In genomic region chr17:82439829-82440365, GRCh38 we compare ENCODE assay signal across 22 cellular contexts. TPM values are rescaled to one million over a fixed set of nuclear protein-coding genes. Genes with fewer than 3 reads are reported as not detected.
DNase-seq lines count a peak whose midpoint lies in the region; ATAC-seq, FAIRE-seq and TF ChIP-seq lines count a peak whose summit lies in the region.
"Had no signal": no experiment of that assay in that cellular context is flagged by ENCODE, and none has a peak within 500 bp of the region (broad histone marks: within the 10 kb centered on the region; RNA-seq: fewer than 3 reads in every experiment).

No MANE protein-coding gene starts in this region.

- H2BK120ac ChIP-seq in H1 (replicated peaks; ENCODE audit: low read depth, low read length): no peak overlapping the region

- WGBS in H1 (ENCODE audit: extremely low coverage in 1 of 2, insufficient coverage in 1 of 2, insufficient read length in 1 of 2, insufficient replicate concordance in 2 of 2, low coverage in 1 of 2, low lambda C conversion rate in 2 of 2, missing lambda C conversion rate in 1 of 2), 2 experiments: 90% methylated on average over 32 of the region's 34 CpGs; no CpG with 5 or more reads in 1 of the 2 experiments

- H3K4me3 ChIP-seq in DND-41 (ENCODE audit: low read depth in 1 of 2, low read length in 2 of 2) (no peak overlapping the region), HL-60 (replicated peaks; ENCODE audit: insufficient read depth, low read length) (no peak overlapping the region), H1 (ENCODE audit: extremely low read depth in 1 of 4, insufficient read depth in 2 of 4, low read depth in 3 of 4, low read length in 4 of 4) (no peak overlapping the region), neutrophil (ENCODE audit: low read depth in 1 of 2, low read length in 1 of 2) (peak overlapping the region; percentile 46 to 54)
- H3K4me3 ChIP-seq: adrenal gland had no signal

- H3K4me1 Mint-ChIP-seq in natural killer cell: peaks cover 7 to 19% of the 10 kb centered on the region in 2 donors

- no peak for FAIRE-seq in H1 (lab: Jason Lieb, UNC)
- FAIRE-seq: bronchial epithelial cell had no signal

- ATAC-seq in DND-41 (ENCODE audit: insufficient read depth, low read depth) (peak; percentile 6; the same call in 1 of the 3 replicates), natural killer cell (no peak), GM21786 (IDR thresholded peaks at IDR 0.05; ENCODE audit: unreplicated experiment) (no peak)
- ATAC-seq: left colon had no signal

- H3K27ac Mint-ChIP-seq in natural killer cell: no peak overlapping the region
- H3K27ac Mint-ChIP-seq: nephron had no signal

- H4K20me1 ChIP-seq in DND-41 (ENCODE audit: insufficient read depth, low read length) (peaks cover 35% of the 10 kb centered on the region), H1 (replicated peaks in 1 of 2; ENCODE audit: control insufficient read depth in 1 of 2, insufficient read depth in 2 of 2, low read length in 2 of 2) (peaks cover 0 to 22% of the 10 kb centered on the region in 2 experiments)

- no peaks in the 10 kb centered on the region for H3K27me3 Mint-ChIP-seq in natural killer cell (ENCODE audit: low read depth in 2 of 2)
- H3K27me3 Mint-ChIP-seq: activated CD4-positive, alpha-beta memory T cell treated with anti-CD3 and anti-CD28 coated beads for 36 hours had no signal

- no peak overlapping the region for H3K27ac ChIP-seq in DND-41 (ENCODE audit: low read length)
- peak overlapping the region; percentile 77 for H3K27ac ChIP-seq in HL-60 (replicated peaks)
- peak overlapping the region; percentile 34; the same call in 1 of the 2 replicates for H3K27ac ChIP-seq in H1 (ENCODE audit: low read depth, low read length)
- peak overlapping the region; percentile 92 for H3K27ac ChIP-seq in neutrophil

- H2AFZ ChIP-seq in DND-41 (ENCODE audit: low read depth, low read length): no peak overlapping the region
- no peak overlapping the region for H2AFZ ChIP-seq in H1 (ENCODE audit: low read length)

- H4K8ac ChIP-seq in H1 (ENCODE audit: extremely low read depth, insufficient read depth, low read length): no peak overlapping the region

- H3K9me3 ChIP-seq in DND-41 (ENCODE audit: insufficient read depth, low read length, severe bottlenecking) (no peaks in the 10 kb centered on the region), H1 (ENCODE audit: insufficient read depth in 2 of 2, low read depth in 1 of 2, low read length in 1 of 2) (no peaks in the 10 kb centered on the region), neutrophil (no peaks in the 10 kb centered on the region)
- H3K9me3 ChIP-seq: adrenal gland had no signal

- no peak overlapping the region for H2AK5ac ChIP-seq in H1 (ENCODE audit: low read depth, low read length)

- H4K91ac ChIP-seq in H1 (replicated peaks; ENCODE audit: insufficient read length, low read length): no peak overlapping the region

- no peak overlapping the region for H2BK12ac ChIP-seq in H1 (ENCODE audit: low read depth, low read length)

- no peak overlapping the region for H2BK20ac ChIP-seq in H1 (ENCODE audit: low read length)

- H3K27me3 ChIP-seq in DND-41 (ENCODE audit: insufficient read depth, low read length, poor library complexity): no peaks in the 10 kb centered on the region
- no peaks in the 10 kb centered on the region for H3K27me3 ChIP-seq in HL-60 (ENCODE audit: insufficient read depth, poor library complexity, severe bottlenecking)
- no peaks in the 10 kb centered on the region for H3K27me3 ChIP-seq in H1 (replicated peaks in 1 of 4; ENCODE audit: control insufficient read depth in 3 of 4, extremely low read depth in 1 of 4, insufficient read depth in 3 of 4, low read length in 3 of 4)
- no peaks in the 10 kb centered on the region for H3K27me3 ChIP-seq in neutrophil
- H3K27me3 ChIP-seq: adrenal gland had no signal

- H3K4ac ChIP-seq in H1 (replicated peaks; ENCODE audit: insufficient read length, low read depth, low read length): no peak overlapping the region

- intact Hi-C loops in natural killer cell (cut with micrococcal nuclease): no loop called here

- no peak overlapping the region for H2BK15ac ChIP-seq in H1 (ENCODE audit: low read length)

- TF ChIP-seq RAD21 in H1 (IDR thresholded peaks at IDR 0.05 in 1 of 2, conservative IDR thresholded peaks at IDR 0.05 in 1 of 2; ENCODE audit: low read depth in 2 of 2, low read length in 2 of 2): no peak

- no peak for TF ChIP-seq EP300 in H1 (IDR thresholded peaks at IDR 0.05; ENCODE audit: borderline replicate concordance in 1 of 2, low read depth in 2 of 2, low read length in 2 of 2)

- H3K56ac ChIP-seq in H1 (replicated peaks; ENCODE audit: insufficient read length, low read depth, low read length): no peak overlapping the region

- H4K5ac ChIP-seq in H1 (ENCODE audit: insufficient read length, low read depth, low read length): no peak overlapping the region

- H3K36me3 ChIP-seq in DND-41 (ENCODE audit: insufficient read depth, low read length) (peaks cover 62% of the 10 kb centered on the region), H1 (ENCODE audit: control insufficient read depth in 2 of 4, insufficient read depth in 4 of 4, low read length in 3 of 4) (peaks cover 0 to 26% (median 9%) of the 10 kb centered on the region in 4 experiments; a peak in 4 of 8 replicates), neutrophil (peaks cover 85% of the 10 kb centered on the region)

- no peak for TF ChIP-seq POLR2A in H1 (IDR thresholded peaks at IDR 0.05; ENCODE audit: control extremely low read depth in 1 of 2, low read depth in 2 of 2, low read length in 2 of 2)

- no peak overlapping the region for H3K9ac ChIP-seq in DND-41 (ENCODE audit: low read depth, low read length)
- no peak overlapping the region for H3K9ac ChIP-seq in H1 (replicated peaks in 1 of 4; ENCODE audit: extremely low read depth in 1 of 4, low read depth in 3 of 4, low read length in 3 of 4)

- no peaks in the 10 kb centered on the region for H3K79me1 ChIP-seq in H1 (ENCODE audit: low read depth, low read length)

- H3K4me2 ChIP-seq in DND-41 (ENCODE audit: insufficient read depth, low read length): no peak overlapping the region
- H3K4me2 ChIP-seq in H1 (ENCODE audit: insufficient read depth in 1 of 2, low read depth in 2 of 2, low read length in 2 of 2): no peak overlapping the region

- no peak overlapping the region for H3K23ac ChIP-seq in H1 (ENCODE audit: insufficient read length)

- POLR2A ChIA-PET in H1 (lab: Charles Lee; ENCODE audit: partially characterized antibody): interaction anchor here (1.0 to 3.3 kb wide), 3 partner anchors 9 to 18 kb away, joined by 3 to 12 read pairs (median 5); partner anchors contain the start of gene NARF

- H3K36me3 Mint-ChIP-seq in natural killer cell: no peaks in the 10 kb centered on the region

- no peak for DNase-seq in DND-41
- no peak for DNase-seq in HL-60 (ENCODE audit: low read depth in 1 of 2, low spot score in 1 of 2)
- DNase-seq in H1 (ENCODE audit: low read depth in 1 of 2, low spot score in 2 of 2): no peak
- no peak for DNase-seq in NCI-H128 (lab: John Stamatoyannopoulos, UW; ENCODE audit: unreplicated experiment)
- DNase-seq in DMS53 treated with DMSO at 0.1 percent for 48 hours (lab: John Stamatoyannopoulos, UW; ENCODE audit: unreplicated experiment): no peak
- no peak for DNase-seq in natural killer cell
- DNase-seq: activated CD4-positive, alpha-beta memory T cell treated with anti-CD3 and anti-CD28 coated beads for 36 hours; activated gamma-delta T cell; adrenal gland; GOT3; head of caudate nucleus; KG1; left colon; midbrain; NCI-H146; NCI-H524 treated with DMSO at 0.1 percent for 48 hours; T-helper 9 cell had no signal

- H3K4me1 ChIP-seq in DND-41 (ENCODE audit: insufficient read depth, low read length) (no peaks in the 10 kb centered on the region), H1 (replicated peaks in 1 of 4; ENCODE audit: control insufficient read depth in 3 of 4, insufficient read depth in 4 of 4, low read length in 3 of 4) (peaks cover 0 to 18% (median 8%) of the 10 kb centered on the region in 4 experiments; a peak in 6 of 7 replicates), neutrophil (ENCODE audit: control insufficient read depth in 1 of 2, insufficient read depth in 1 of 2, low read depth in 1 of 2, low read length in 1 of 2) (peaks cover 25 to 28% of the 10 kb centered on the region in 2 experiments)

- H3K14ac ChIP-seq in H1 (ENCODE audit: insufficient read length): no peak overlapping the region

- no peak overlapping the region; the same call in 1 of the 2 replicates for H3K18ac ChIP-seq in H1 (ENCODE audit: extremely low read depth, low read length)

- H3K79me2 ChIP-seq in DND-41 (ENCODE audit: insufficient read depth, low read length) (peaks cover 7% of the 10 kb centered on the region; the same call in 1 of the 2 replicates), H1 (ENCODE audit: control insufficient read depth in 1 of 2, insufficient read depth in 2 of 2, low read length in 2 of 2) (no peaks in the 10 kb centered on the region)

- H3K23me2 ChIP-seq in H1 (ENCODE audit: low read depth, low read length): no peaks in the 10 kb centered on the region

- TF ChIP-seq CTCF in DND-41 (IDR thresholded peaks at IDR 0.05; ENCODE audit: borderline replicate concordance, extremely low read depth, low read length, poor library complexity, severe bottlenecking): no peak
- no peak for TF ChIP-seq CTCF in HL-60 (IDR thresholded peaks at IDR 0.05; ENCODE audit: insufficient read depth, low read length)
- TF ChIP-seq CTCF in H1 (IDR thresholded peaks at IDR 0.05; ENCODE audit: control extremely low read depth in 1 of 3, insufficient read depth in 1 of 3, low read depth in 1 of 3, low read length in 3 of 3): no peak
- TF ChIP-seq CTCF in neutrophil (IDR thresholded peaks at IDR 0.05): no peak
- no peak for TF ChIP-seq CTCF in natural killer cell (IDR thresholded peaks at IDR 0.05)

- H2BK5ac ChIP-seq in H1 (ENCODE audit: low read depth, low read length): no peak overlapping the region

- H3K4me3 Mint-ChIP-seq in natural killer cell: no peak overlapping the region
- H3K4me3 Mint-ChIP-seq: nephron, WTC11 had no signal

- H3K9me3 Mint-ChIP-seq in natural killer cell: no peaks in the 10 kb centered on the region
- H3K9me3 Mint-ChIP-seq: activated CD4-positive, alpha-beta memory T cell treated with anti-CD3 and anti-CD28 coated beads for 36 hours; nephron; WTC11 had no signal

- CTCF ChIA-PET in H1 (lab: Charles Lee; ENCODE audit: partially characterized antibody): interaction anchor here (1.0 to 3.0 kb wide), 2 partner anchors 15 to 22 kb away, joined by 3 to 17 read pairs; partner anchors contain the start of gene HEXD

RNA-seq across cellular contexts. Expression of gene CYBC1, which starts 10.7 kb away (rescaled TPM):
- 66.7 and 74.6 TPM in 2 replicates for total RNA-seq in H1 (2021; fragmentation: NEBNext Ultra II Directional; extraction: Animal tissue kit (Norgen Biotek cat#: 25700))
- polyA plus RNA-seq in H1 (2011; rRNA removed): 81.4 and 116 TPM in 2 replicates
- 91.4 TPM for polyA plus RNA-seq in H1 (2011; cell fraction: cytosol; rRNA removed)
- 123 TPM for polyA plus RNA-seq in H1 (2011; cell fraction: nucleus; rRNA removed)
- polyA plus RNA-seq in H1 (2012, experiment 1 of 2): 45.3 to 72.9 TPM (median 65.7 TPM) in 4 replicates
- 103 TPM for polyA plus RNA-seq in H1 (2012, experiment 2 of 2)
- polyA plus RNA-seq in H1 (2013, experiment 1 of 2): 51.4 TPM
- 50.6 TPM for polyA plus RNA-seq in H1 (2013, experiment 2 of 2)
- polyA minus RNA-seq in H1 (2011; rRNA and poly(A)+ RNA removed): 48.1 and 52.9 TPM in 2 replicates
- polyA minus RNA-seq in H1 (2011; cell fraction: cytosol; rRNA and poly(A)+ RNA removed): 79.5 TPM
- 81.6 TPM for polyA minus RNA-seq in H1 (2011; cell fraction: nucleus; rRNA and poly(A)+ RNA removed)
- 100 to 1,000 TPM; 168 to 219 (median 192) TPM for total RNA-seq in natural killer cell

RNA-seq across cellular contexts. Expression of gene NARF, which starts 18.6 kb away (rescaled TPM):
- total RNA-seq in H1 (2021; fragmentation: NEBNext Ultra II Directional; extraction: Animal tissue kit (Norgen Biotek cat#: 25700)): 87.4 and 97.4 TPM in 2 replicates
- 131 and 161 TPM in 2 replicates for polyA plus RNA-seq in H1 (2011; rRNA removed)
- polyA plus RNA-seq in H1 (2011; cell fraction: cytosol; rRNA removed): 156 TPM
- 116 TPM for polyA plus RNA-seq in H1 (2011; cell fraction: nucleus; rRNA removed)
- polyA plus RNA-seq in H1 (2012, experiment 1 of 2): 89.4 to 142 TPM (median 122 TPM) in 4 replicates
- 150 TPM for polyA plus RNA-seq in H1 (2012, experiment 2 of 2)
- 84.3 TPM for polyA plus RNA-seq in H1 (2013, experiment 1 of 2)
- polyA plus RNA-seq in H1 (2013, experiment 2 of 2): 84.4 TPM
- 87.8 and 110 TPM in 2 replicates for polyA minus RNA-seq in H1 (2011; rRNA and poly(A)+ RNA removed)
- 48.8 TPM for polyA minus RNA-seq in H1 (2011; cell fraction: cytosol; rRNA and poly(A)+ RNA removed)
- polyA minus RNA-seq in H1 (2011; cell fraction: nucleus; rRNA and poly(A)+ RNA removed): 33.9 TPM
- total RNA-seq in natural killer cell: 100 to 1,000 TPM; 130 to 203 (median 158) TPM

RNA-seq across cellular contexts. Expression of gene OGFOD3, which starts 21.5 kb away (rescaled TPM):
- total RNA-seq in H1 (2021; fragmentation: NEBNext Ultra II Directional; extraction: Animal tissue kit (Norgen Biotek cat#: 25700)): 21.8 and 24.4 TPM in 2 replicates
- 21.1 and 27.9 TPM in 2 replicates for polyA plus RNA-seq in H1 (2011; rRNA removed)
- polyA plus RNA-seq in H1 (2011; cell fraction: cytosol; rRNA removed): 20.9 TPM
- 27.5 TPM for polyA plus RNA-seq in H1 (2011; cell fraction: nucleus; rRNA removed)
- polyA plus RNA-seq in H1 (2012, experiment 1 of 2): 14.6 to 23.4 TPM (median 20.6 TPM) in 4 replicates
- polyA plus RNA-seq in H1 (2012, experiment 2 of 2): 14.7 TPM
- 13.6 TPM for polyA plus RNA-seq in H1 (2013, experiment 1 of 2)
- 14.7 TPM for polyA plus RNA-seq in H1 (2013, experiment 2 of 2)
- polyA minus RNA-seq in H1 (2011; rRNA and poly(A)+ RNA removed): 18.7 and 20.0 TPM in 2 replicates
- polyA minus RNA-seq in H1 (2011; cell fraction: cytosol; rRNA and poly(A)+ RNA removed): 11.6 TPM
- 14.3 TPM for polyA minus RNA-seq in H1 (2011; cell fraction: nucleus; rRNA and poly(A)+ RNA removed)
- 10 to 100 TPM; 21.6 to 28.6 (median 23.3) TPM for total RNA-seq in natural killer cell

RNA-seq across cellular contexts. Expression of gene HEXD, which starts 21.8 kb away (rescaled TPM):
- 20.6 and 24.2 TPM in 2 replicates for total RNA-seq in H1 (2021; fragmentation: NEBNext Ultra II Directional; extraction: Animal tissue kit (Norgen Biotek cat#: 25700))
- polyA plus RNA-seq in H1 (2011; rRNA removed): 21.8 and 33.7 TPM in 2 replicates
- polyA plus RNA-seq in H1 (2011; cell fraction: cytosol; rRNA removed): 41.2 TPM
- 187 TPM for polyA plus RNA-seq in H1 (2011; cell fraction: nucleus; rRNA removed)
- polyA plus RNA-seq in H1 (2012, experiment 1 of 2): 15.9 to 26.9 TPM (median 22.1 TPM) in 4 replicates
- polyA plus RNA-seq in H1 (2012, experiment 2 of 2): 13.8 TPM
- 16.1 TPM for polyA plus RNA-seq in H1 (2013, experiment 1 of 2)
- 12.2 TPM for polyA plus RNA-seq in H1 (2013, experiment 2 of 2)
- polyA minus RNA-seq in H1 (2011; rRNA and poly(A)+ RNA removed): 13.2 and 13.6 TPM in 2 replicates
- polyA minus RNA-seq in H1 (2011; cell fraction: cytosol; rRNA and poly(A)+ RNA removed): 12.3 TPM
- 28.0 TPM for polyA minus RNA-seq in H1 (2011; cell fraction: nucleus; rRNA and poly(A)+ RNA removed)
- total RNA-seq in natural killer cell: 10 to 100 TPM; 35.7 to 57.4 (median 51.5) TPM

Comparison
In these comparisons a context has a peak if more than half of its experiments do, and no peak if none do; other contexts are left out.
1. H3K4me3 ChIP-seq: peak in neutrophil (2 of 2); none in DND-41 (0 of 2), HL-60 (single experiment) and H1 (0 of 4).